Comparison of ENCODE assay signal across 31 cellular contexts in the genomic region with DNA sequence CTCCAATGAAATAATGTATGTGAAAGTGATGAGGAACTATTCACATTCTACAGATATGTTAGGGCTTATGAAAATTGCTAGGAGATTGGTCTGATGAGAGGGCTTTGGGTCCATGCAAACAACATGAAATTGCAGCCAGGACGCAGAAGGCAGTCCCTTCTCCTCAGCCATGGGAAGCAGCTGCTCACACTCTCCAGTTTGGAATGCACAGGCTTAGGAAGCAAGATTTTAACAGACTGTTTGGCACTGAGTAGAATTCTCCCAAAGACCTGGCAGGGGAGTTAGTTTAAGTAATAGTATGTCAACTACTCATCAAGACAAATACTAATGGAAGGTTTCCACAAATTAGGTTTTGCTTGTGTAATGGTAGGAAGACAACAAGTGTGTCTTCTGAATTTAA.
"Had no signal": no experiment of that assay in that cellular context is flagged by ENCODE, and none has a peak within 500 bp of the region (broad histone marks: within the 10 kb centered on the region; RNA-seq: fewer than 3 reads in every experiment).

No MANE protein-coding gene starts in this region.

- H3K4me3 ChIP-seq: coronary artery, dorsolateral prefrontal cortex had no signal

- DNase-seq: activated B cell treated with CpG ODN at 0.5 μM for 24 hours; activated CD4-positive, alpha-beta T cell treated with anti-CD3 and anti-CD28 coated beads for 48 hours; activated CD4-positive, alpha-beta T cell treated with anti-CD3 and anti-CD28 coated beads, Interleukin-2, amount 50 U/mL, for 1 hour; activated CD4-positive, alpha-beta T cell treated with anti-CD3 and anti-CD28 coated beads, Interleukin-2, amount 50 U/mL, for 48 hours; activated CD8-positive, alpha-beta memory T cell treated with anti-CD3 and anti-CD28 coated beads for 24 hours; activated CD8-positive, alpha-beta T cell treated with anti-CD3 and anti-CD28 coated beads for 36 hours; activated effector memory CD4-positive, alpha-beta T cell treated with Interleukin-2 at 50 U/mL for 16 hours; activated gamma-delta T cell treated with Interleukin-2 at 50 U/mL for 16 hours; activated naive CD4-positive, alpha-beta T cell treated with anti-CD3 and anti-CD28 coated beads, Interleukin-2, amount 50 U/mL, for 16 hours; activated naive CD4-positive, alpha-beta T cell treated with Interleukin-2 at 50 U/mL for 16 hours; activated T-cell treated with anti-CD3 and anti-CD28 coated beads, Interleukin-2, amount 50 U/mL, for 4 hours; amniotic stem cell; anterior cingulate cortex; brain microvascular endothelial cell; dorsolateral prefrontal cortex; effector memory CD4-positive, alpha-beta T cell; endodermal cell; foreskin melanocyte; SW 1271; T-helper 1 cell; T-helper 17 cell; T1000; WERI-Rb-1 had no signal

- H3K27ac ChIP-seq: brain microvascular endothelial cell, coronary artery, dorsolateral prefrontal cortex, WERI-Rb-1 had no signal

- H3K4me3 Mint-ChIP-seq: activated B cell treated with CpG ODN at 0.5 μM for 24 hours; activated CD8-positive, alpha-beta T cell treated with anti-CD3 and anti-CD28 coated beads for 36 hours; activated naive CD8-positive, alpha-beta T cell; activated T-cell treated with anti-CD3 and anti-CD28 coated beads, Interleukin-2, amount 50 U/mL, for 4 hours; activated T-helper 17 cell treated with anti-CD3 and anti-CD28 coated beads, Interleukin-2, amount 50 U/mL, for 72 hours; central memory CD8-positive, alpha-beta T cell; dendritic cell treated with granulocyte-macrophage colony-stimulating factor and Interleukin-4, amounts not matched to agents 40 ng/mL and 50 ng/mL, for 4 days; endodermal cell; T-helper 17 cell; T-helper 2 cell treated with Interferon-gamma antibody and Interleukin-4, amounts not matched to agents 5 μg/mL and 100 μg/mL, for 36 hours had no signal

- ATAC-seq: activated CD4-positive, CD25-positive, alpha-beta regulatory T cell treated with anti-CD3 and anti-CD28 coated beads, Interleukin-2, amount 50 U/mL, for 24 hours; activated CD8-positive, alpha-beta T cell treated with anti-CD3 and anti-CD28 coated beads for 36 hours; activated T-cell treated with anti-CD3 and anti-CD28 coated beads, Interleukin-2, amount 50 U/mL, for 4 hours; activated T-helper 17 cell treated with anti-CD3 and anti-CD28 coated beads, Interleukin-2, amount 50 U/mL, for 72 hours; esophagus mucosa; T-helper 17 cell had no signal

- H3K9me3 Mint-ChIP-seq: activated T-cell treated with anti-CD3 and anti-CD28 coated beads, Interleukin-2, amount 50 U/mL, for 4 hours; activated T-helper 17 cell treated with anti-CD3 and anti-CD28 coated beads, Interleukin-2, amount 50 U/mL, for 72 hours; dendritic cell treated with granulocyte-macrophage colony-stimulating factor and Interleukin-4, amounts not matched to agents 40 ng/mL and 50 ng/mL, for 4 days; endodermal cell; T-helper 2 cell treated with Interferon-gamma antibody and Interleukin-4, amounts not matched to agents 5 μg/mL and 100 μg/mL, for 36 hours had no signal

- H3K27me3 ChIP-seq: brain microvascular endothelial cell had no signal

- H3K36me3 Mint-ChIP-seq: activated naive CD8-positive, alpha-beta T cell had no signal

- H3K27ac Mint-ChIP-seq: activated B cell treated with CpG ODN at 0.5 μM for 24 hours; activated CD8-positive, alpha-beta T cell treated with anti-CD3 and anti-CD28 coated beads for 36 hours; activated naive CD8-positive, alpha-beta T cell; activated T-helper 17 cell treated with anti-CD3 and anti-CD28 coated beads, Interleukin-2, amount 50 U/mL, for 72 hours; dendritic cell treated with granulocyte-macrophage colony-stimulating factor and Interleukin-4, amounts not matched to agents 40 ng/mL and 50 ng/mL, for 4 days; endodermal cell; T-helper 17 cell; T-helper 2 cell treated with Interferon-gamma antibody and Interleukin-4, amounts not matched to agents 5 μg/mL and 100 μg/mL, for 36 hours had no signal

- H3K36me3 ChIP-seq: brain microvascular endothelial cell, WERI-Rb-1 had no signal

- H3K27me3 Mint-ChIP-seq: activated B cell treated with CpG ODN at 0.5 μM for 24 hours; activated CD8-positive, alpha-beta T cell treated with anti-CD3 and anti-CD28 coated beads for 36 hours; activated naive CD8-positive, alpha-beta T cell; activated T-helper 17 cell treated with anti-CD3 and anti-CD28 coated beads, Interleukin-2, amount 50 U/mL, for 72 hours; central memory CD8-positive, alpha-beta T cell; dendritic cell treated with granulocyte-macrophage colony-stimulating factor and Interleukin-4, amounts not matched to agents 40 ng/mL and 50 ng/mL, for 4 days; T-helper 17 cell had no signal

- H3K4me1 Mint-ChIP-seq: activated B cell treated with CpG ODN at 0.5 μM for 24 hours; activated T-helper 17 cell treated with anti-CD3 and anti-CD28 coated beads, Interleukin-2, amount 50 U/mL, for 72 hours; central memory CD8-positive, alpha-beta T cell; endodermal cell; T-helper 17 cell had no signal
